ENCODE assay signal across 8 cellular contexts in genomic region chr22:37887610-37888378, GRCh38. TPM values are rescaled to one million over a fixed set of nuclear protein-coding genes. Genes with fewer than 3 reads are reported as not detected.
A peak's percentile ranks its signal among the peaks of the same experiment; 100 is the strongest.
DNase-seq lines count a peak whose midpoint lies in the region; ATAC-seq and TF ChIP-seq lines count a peak whose summit lies in the region.

No MANE protein-coding gene starts in this region.

- in situ Hi-C loops in HAP-1 (cut with MboI; ENCODE audit: low sequenced_read_pairs), result loop anchor here (25.0 kb wide), 2 partner anchors 600 to 1375 kb away; partner anchors contain the start of gene FOXRED2

- H3K4me1 Mint-ChIP-seq in WTC11, result peaks cover under 1% of the 10 kb centered on the region
- H3K4me1 Mint-ChIP-seq in activated T-helper 2 cell treated with anti-CD3 and anti-CD28 coated beads, Interferon-gamma antibody, Interleukin-2, Interleukin-4, amounts not matched to agents 10 μg/mL and 5 μg/mL and 100 μg/mL, durations not matched to agents 14 hours and 24 hours and 36 hours (ENCODE audit: low read depth), result peaks cover 1% of the 10 kb centered on the region

- peaks cover 76% of the 10 kb centered on the region for H3K36me3 ChIP-seq in HAP-1 (replicated peaks)

- TF ChIP-seq CTCF in GM12864 (IDR thresholded peaks at IDR 0.05; ENCODE audit: low read depth, low read length, missing control alignments) (peak; percentile 10), WTC11 (IDR thresholded peaks at IDR 0.05) (no peak), retinal pigment epithelial cell (conservative IDR thresholded peaks at IDR 0.05; ENCODE audit: low read depth, low read length) (peak; percentile 68)

- CTCF ChIA-PET in WTC11 (lab: Charles Lee), result interaction anchor here (0.6 to 3.7 kb wide), 14 partner anchors 8 to 84 kb away, joined by 3 to 18 read pairs (median 4); partner anchors contain the start of gene MICALL1

- no peak overlapping the region for H3K4me3 ChIP-seq in GM12864 (ENCODE audit: low read depth, low read length)
- no peak overlapping the region for H3K4me3 ChIP-seq in retinal pigment epithelial cell (ENCODE audit: low read length)
- H3K4me3 ChIP-seq in HAP-1, result no peak overlapping the region

- peak; percentile 84 for ATAC-seq in WTC11
- peak; percentile 78 to 80 for ATAC-seq in left cardiac atrium

- no peaks in the 10 kb centered on the region for H3K9me3 ChIP-seq in HAP-1

- no peaks in the 10 kb centered on the region for H3K9me3 Mint-ChIP-seq in WTC11
- no peaks in the 10 kb centered on the region for H3K9me3 Mint-ChIP-seq in activated T-helper 2 cell treated with anti-CD3 and anti-CD28 coated beads, Interferon-gamma antibody, Interleukin-2, Interleukin-4, amounts not matched to agents 10 μg/mL and 5 μg/mL and 100 μg/mL, durations not matched to agents 14 hours and 24 hours and 36 hours

- DNase-seq in GM12864 (ENCODE audit: low read depth) (no peak), WTC11 (ENCODE audit: low spot score) (no peak), left cardiac atrium (no peak), retinal pigment epithelial cell (ENCODE audit: low read depth) (no peak), HAP-1 (ENCODE audit: low spot score in 2 of 2) (no peak), T-helper 9 cell (no peak), SKM-1 treated with dmso at 0.1 percent for 144 hours (lab: John Stamatoyannopoulos, UW; ENCODE audit: unreplicated experiment) (no peak)
- no peak for DNase-seq in activated T-helper 2 cell treated with anti-CD3 and anti-CD28 coated beads, Interferon-gamma antibody, Interleukin-2, Interleukin-4, amounts not matched to agents 10 μg/mL and 5 μg/mL and 100 μg/mL, durations not matched to agents 14 hours and 24 hours and 36 hours (ENCODE audit: low spot score)

- peak overlapping the region; percentile 28; the same call in 1 of the 2 replicates for H3K27ac Mint-ChIP-seq in WTC11
- no peak overlapping the region for H3K27ac Mint-ChIP-seq in activated T-helper 2 cell treated with anti-CD3 and anti-CD28 coated beads, Interferon-gamma antibody, Interleukin-2, Interleukin-4, amounts not matched to agents 10 μg/mL and 5 μg/mL and 100 μg/mL, durations not matched to agents 14 hours and 24 hours and 36 hours

- POLR2A ChIA-PET in WTC11 (lab: Charles Lee), result interaction anchor here (0.7 to 1.3 kb wide), 4 partner anchors 8 to 61 kb away, joined by 3 to 5 read pairs (median 3); partner anchors contain the start of gene ANKRD54

- no peaks in the 10 kb centered on the region for H3K27me3 Mint-ChIP-seq in WTC11 (ENCODE audit: low read depth)
- no peaks in the 10 kb centered on the region for H3K27me3 Mint-ChIP-seq in activated T-helper 2 cell treated with anti-CD3 and anti-CD28 coated beads, Interferon-gamma antibody, Interleukin-2, Interleukin-4, amounts not matched to agents 10 μg/mL and 5 μg/mL and 100 μg/mL, durations not matched to agents 14 hours and 24 hours and 36 hours (ENCODE audit: low read depth)

- intact Hi-C loops in left cardiac atrium (cut with DNase I), result loop anchor here in 1 of 2 donors (5.0 kb wide), 2 partner anchors 45 to 80 kb away; no protein-coding TSS in a partner anchor
- intact Hi-C loops in activated T-helper 2 cell treated with anti-CD3 and anti-CD28 coated beads, Interferon-gamma antibody, Interleukin-2, Interleukin-4, amounts not matched to agents 10 μg/mL and 5 μg/mL and 100 μg/mL, durations not matched to agents 14 hours and 24 hours and 36 hours (cut with micrococcal nuclease), result no loop called here

- H3K4me3 Mint-ChIP-seq in WTC11, result no peak overlapping the region
- no peak overlapping the region for H3K4me3 Mint-ChIP-seq in activated T-helper 2 cell treated with anti-CD3 and anti-CD28 coated beads, Interferon-gamma antibody, Interleukin-2, Interleukin-4, amounts not matched to agents 10 μg/mL and 5 μg/mL and 100 μg/mL, durations not matched to agents 14 hours and 24 hours and 36 hours (ENCODE audit: low read depth)

- peaks cover 51% of the 10 kb centered on the region for H3K36me3 Mint-ChIP-seq in WTC11
- H3K36me3 Mint-ChIP-seq in activated T-helper 2 cell treated with anti-CD3 and anti-CD28 coated beads, Interferon-gamma antibody, Interleukin-2, Interleukin-4, amounts not matched to agents 10 μg/mL and 5 μg/mL and 100 μg/mL, durations not matched to agents 14 hours and 24 hours and 36 hours (ENCODE audit: low read depth), result peaks cover 55% of the 10 kb centered on the region

- H3K4me1 ChIP-seq in HAP-1, result no peaks in the 10 kb centered on the region

- no peaks in the 10 kb centered on the region for H3K27me3 ChIP-seq in HAP-1 (ENCODE audit: low read depth)

TF ChIP-seq in WTC11, 78 proteins besides CTCF, POLR2A, EP300 and RAD21 (continues in another document):
- TF ChIP-seq ZNF423 (CRISPR knock-in tag; IDR thresholded peaks at IDR 0.05) (no peak), CBFB (CRISPR knock-in tag; IDR thresholded peaks at IDR 0.05; ENCODE audit: low read depth) (no peak), E2F4 (CRISPR knock-in tag; IDR thresholded peaks at IDR 0.05; ENCODE audit: borderline replicate concordance, low read depth) (no peak), CREB1 (CRISPR knock-in tag; IDR thresholded peaks at IDR 0.05) (no peak), E2F1 (CRISPR knock-in tag; IDR thresholded peaks at IDR 0.05) (no peak), ATF1 (CRISPR knock-in tag; IDR thresholded peaks at IDR 0.05) (no peak), ZNF532 (CRISPR knock-in tag; IDR thresholded peaks at IDR 0.05; ENCODE audit: borderline replicate concordance) (no peak), MXD4 (CRISPR knock-in tag; IDR thresholded peaks at IDR 0.05; ENCODE audit: borderline replicate concordance) (no peak), GRHL2 (CRISPR knock-in tag; IDR thresholded peaks at IDR 0.05; ENCODE audit: insufficient replicate concordance, severe bottlenecking) (no peak), NFE2L1 (CRISPR knock-in tag; IDR thresholded peaks at IDR 0.05) (no peak), SP1 (CRISPR knock-in tag; conservative IDR thresholded peaks at IDR 0.05) (no peak), GABPB1 (CRISPR knock-in tag; IDR thresholded peaks at IDR 0.05) (no peak)

RNA-seq across cellular contexts. Expression of gene MICALL1, which starts 18.3 kb away (rescaled TPM):
- total RNA-seq in WTC11 (2021), result 34.1 to 47.2 TPM (median 38.6 TPM) in 3 replicates
- 10 to 100 TPM; 14.3 to 18.3 TPM for total RNA-seq in left cardiac atrium
- 22.7 and 29.1 TPM in 2 replicates for total RNA-seq in activated T-helper 2 cell treated with anti-CD3 and anti-CD28 coated beads, Interferon-gamma antibody, Interleukin-2, Interleukin-4, amounts not matched to agents 10 μg/mL and 5 μg/mL and 100 μg/mL, durations not matched to agents 14 hours and 24 hours and 36 hours

RNA-seq across cellular contexts. Expression of gene EIF3L, which starts 38.6 kb away (rescaled TPM):
- 611 to 645 TPM (median 645 TPM) in 3 replicates for total RNA-seq in WTC11 (2021)
- total RNA-seq in left cardiac atrium, result 100 to 1,000 TPM; 282 to 298 TPM
- 462 and 480 TPM in 2 replicates for total RNA-seq in activated T-helper 2 cell treated with anti-CD3 and anti-CD28 coated beads, Interferon-gamma antibody, Interleukin-2, Interleukin-4, amounts not matched to agents 10 μg/mL and 5 μg/mL and 100 μg/mL, durations not matched to agents 14 hours and 24 hours and 36 hours

RNA-seq across cellular contexts. Expression of gene ANKRD54, which starts 43.7 kb away (rescaled TPM):
- 17.1 to 19.1 TPM (median 17.9 TPM) in 3 replicates for total RNA-seq in WTC11 (2021)
- 10 to 100 TPM in 1 of 2 donors, 1 to 10 TPM in 1; 9.9 to 12.8 TPM for total RNA-seq in left cardiac atrium
- 24.7 and 27.3 TPM in 2 replicates for total RNA-seq in activated T-helper 2 cell treated with anti-CD3 and anti-CD28 coated beads, Interferon-gamma antibody, Interleukin-2, Interleukin-4, amounts not matched to agents 10 μg/mL and 5 μg/mL and 100 μg/mL, durations not matched to agents 14 hours and 24 hours and 36 hours
